In the genomic region with DNA sequence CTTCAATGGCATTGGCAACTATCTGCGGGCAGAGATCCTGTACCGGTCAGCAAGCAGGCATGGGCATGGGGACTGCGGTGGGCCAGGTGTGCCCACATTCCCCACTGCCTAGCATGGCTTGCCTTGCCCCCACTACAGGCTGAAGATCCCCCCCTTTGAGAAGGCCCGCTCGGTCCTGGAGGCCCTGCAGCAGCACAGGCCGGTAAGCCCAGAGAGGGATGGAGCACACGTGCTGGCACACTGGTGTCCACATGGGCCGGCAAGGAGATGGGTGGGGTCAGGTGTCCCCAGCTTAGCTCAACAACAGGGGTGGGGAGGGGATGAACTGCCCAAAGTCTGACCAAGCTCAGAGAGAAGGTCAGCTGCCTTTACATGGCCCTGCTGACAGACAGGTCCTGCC, we compare ENCODE assay signal across 19 cellular contexts.
"Had no signal": no experiment of that assay in that cellular context is flagged by ENCODE, and none has a peak within 500 bp of the region (broad histone marks: within the 10 kb centered on the region; RNA-seq: fewer than 3 reads in every experiment).

No MANE protein-coding gene starts in this region.

- H3K9me3 Mint-ChIP-seq: activated T-cell treated with anti-CD3 and anti-CD28 coated beads, Interleukin-2, amount 50 U/mL, for 24 hours had no signal

- H3K36me3 ChIP-seq: ovary, uterus had no signal

- H3K9me3 ChIP-seq: ovary, psoas muscle, tibial nerve, uterus had no signal

- H3K4me3 ChIP-seq: coronary artery, ovary, psoas muscle, skin epidermis, tibial nerve, uterus had no signal

- H3K27me3 ChIP-seq: brain microvascular endothelial cell, ovary, tibial nerve, uterus had no signal

- H3K4me3 Mint-ChIP-seq: activated CD4-positive, alpha-beta memory T cell treated with anti-CD3 and anti-CD28 coated beads, Interleukin-2, amount 10 ng/mL, durations not matched to agents 7 days and 5 days; activated CD8-positive, alpha-beta memory T cell treated with anti-CD3 and anti-CD28 coated beads, Interleukin-2, amount 10 ng/mL, durations not matched to agents 7 days and 5 days; activated T-cell treated with anti-CD3 and anti-CD28 coated beads, Interleukin-2, amount 50 U/mL, for 24 hours had no signal

- ATAC-seq: activated CD8-positive, alpha-beta memory T cell treated with anti-CD3 and anti-CD28 coated beads, Interleukin-2, amount 10 ng/mL, durations not matched to agents 7 days and 5 days; psoas muscle; right cardiac atrium; stimulated activated naive CD8-positive, alpha-beta T cell treated with anti-CD3 and anti-CD28 coated beads, Interleukin-15, Interleukin-2, amounts not matched to agents 100 U/mL and 50 U/mL, for 24 hours had no signal

- DNase-seq: activated CD4-positive, alpha-beta memory T cell treated with anti-CD3 and anti-CD28 coated beads, Interleukin-2, amount 10 ng/mL, durations not matched to agents 7 days and 5 days; activated CD4-positive, alpha-beta T cell treated with anti-CD3 and anti-CD28 coated beads for 48 hours; activated CD4-positive, CD25-positive, alpha-beta regulatory T cell; activated CD8-positive, alpha-beta memory T cell treated with anti-CD3 and anti-CD28 coated beads, Interleukin-2, amount 10 ng/mL, durations not matched to agents 7 days and 5 days; activated effector memory CD4-positive, alpha-beta T cell treated with Interleukin-2 at 50 U/mL for 16 hours; activated naive CD4-positive, alpha-beta T cell treated with anti-CD3 and anti-CD28 coated beads, Interleukin-2, amount 50 U/mL, for 16 hours; activated T-cell treated with anti-CD3 and anti-CD28 coated beads, Interleukin-2, amount 50 U/mL, for 24 hours; brain microvascular endothelial cell; central memory CD4-positive, alpha-beta T cell; kidney glomerular epithelial cell; right cardiac atrium; stimulated activated naive CD8-positive, alpha-beta T cell treated with anti-CD3 and anti-CD28 coated beads, Interleukin-15, Interleukin-2, amounts not matched to agents 100 U/mL and 50 U/mL, for 24 hours; uterus had no signal

- H3K27ac ChIP-seq: brain microvascular endothelial cell, coronary artery, ovary, psoas muscle, skin epidermis, tibial nerve, uterus had no signal

- FAIRE-seq: frontal cortex had no signal

- H3K27ac Mint-ChIP-seq: activated CD4-positive, alpha-beta memory T cell treated with anti-CD3 and anti-CD28 coated beads, Interleukin-2, amount 10 ng/mL, durations not matched to agents 7 days and 5 days; activated CD8-positive, alpha-beta memory T cell treated with anti-CD3 and anti-CD28 coated beads, Interleukin-2, amount 10 ng/mL, durations not matched to agents 7 days and 5 days; activated T-cell treated with anti-CD3 and anti-CD28 coated beads, Interleukin-2, amount 50 U/mL, for 24 hours had no signal
